ENCODE assay signal across 8 cellular contexts in the genomic region with DNA sequence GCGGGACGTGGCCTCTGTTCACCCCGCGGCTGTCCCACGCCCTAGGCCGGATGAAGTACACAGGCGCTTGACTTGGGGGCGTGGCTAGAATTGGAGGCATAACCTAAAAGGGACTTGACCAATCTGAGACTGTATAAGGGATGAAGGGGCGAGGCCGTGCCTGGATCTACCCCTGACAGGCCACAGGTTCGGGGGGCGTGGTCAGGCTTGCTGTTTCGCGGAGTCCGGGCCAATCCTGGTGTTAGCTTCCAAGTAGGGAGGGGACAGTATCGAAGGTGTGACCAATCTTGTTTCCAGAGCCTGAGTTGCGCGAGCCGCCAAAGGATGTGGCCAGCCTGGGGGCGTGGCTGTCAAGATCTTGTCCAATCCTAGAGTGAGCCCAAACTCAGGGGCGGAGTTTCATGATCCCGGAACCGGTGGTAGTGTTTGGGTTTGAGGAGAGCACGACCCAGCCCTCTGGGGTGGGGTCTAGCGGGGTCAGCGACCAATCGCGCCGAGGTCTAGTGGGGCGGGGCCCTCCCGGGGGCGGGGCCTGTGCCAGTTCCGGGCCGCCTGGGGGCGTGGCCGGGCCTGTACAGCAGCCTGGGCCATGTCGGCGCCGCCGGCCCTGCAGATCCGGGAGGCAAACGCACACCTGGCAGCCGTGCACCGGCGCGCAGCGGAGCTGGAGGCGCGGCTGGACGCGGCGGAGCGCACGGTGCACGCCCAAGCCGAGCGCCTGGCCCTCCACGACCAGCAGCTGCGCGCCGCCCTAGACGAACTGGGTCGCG. TPM values are rescaled to one million over a fixed set of nuclear protein-coding genes. Genes with fewer than 3 reads are reported as not detected.
DNase-seq lines count a peak whose midpoint lies in the region; ATAC-seq, FAIRE-seq and TF ChIP-seq lines count a peak whose summit lies in the region.

A gene with protein sequence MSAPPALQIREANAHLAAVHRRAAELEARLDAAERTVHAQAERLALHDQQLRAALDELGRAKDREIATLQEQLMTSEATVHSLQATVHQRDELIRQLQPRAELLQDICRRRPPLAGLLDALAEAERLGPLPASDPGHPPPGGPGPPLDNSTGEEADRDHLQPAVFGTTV (plus strand): TSS at position 571 of the 770 bp plus-strand sequence. CDS start 19 bp downstream, at position 590.

- H3K4me1 ChIP-seq in adipocyte (ENCODE audit: control insufficient read depth, insufficient read depth, low read length), result peaks cover 24% of the 10 kb centered on the region
- peaks cover 5% of the 10 kb centered on the region for H3K4me1 ChIP-seq in cardiac muscle cell (ENCODE audit: low read depth)
- H3K4me1 ChIP-seq in pancreas, result peaks cover 4 to 13% (median 6%) of the 10 kb centered on the region in 3 donors
- H3K4me1 ChIP-seq in tibial artery, result peaks cover 0 to 35% (median 24%) of the 10 kb centered on the region in 4 donors

- no peaks in the 10 kb centered on the region for H3K9me2 ChIP-seq in SU-DHL-6 (replicated peaks; ENCODE audit: insufficient read depth, low read length)

- peak within 1 kb of the TSS; percentile 100 for H3K9ac ChIP-seq in SU-DHL-6 (ENCODE audit: low read length)
- peak within 1 kb of the TSS; percentile 100 for H3K9ac ChIP-seq in adipocyte (ENCODE audit: low read length)

- peaks cover 35% of the 10 kb centered on the region for H3K79me2 ChIP-seq in SU-DHL-6 (ENCODE audit: insufficient read depth, low read length)

- no peaks in the 10 kb centered on the region for H3F3A ChIP-seq in SU-DHL-6 (ENCODE audit: insufficient read depth)

- H3K27me3 ChIP-seq in SU-DHL-6 (ENCODE audit: low read length) (no peaks in the 10 kb centered on the region), adipocyte (replicated peaks; ENCODE audit: control insufficient read depth, insufficient read depth, low read length) (no peaks in the 10 kb centered on the region), cardiac muscle cell (no peaks in the 10 kb centered on the region), pancreas (no peaks in the 10 kb centered on the region), tibial artery (no peaks in the 10 kb centered on the region)

- peak within 1 kb of the TSS; percentile 93 for H3K4me2 ChIP-seq in SU-DHL-6 (ENCODE audit: low read depth, low read length, poor library complexity, severe bottlenecking)

- DNase-seq in NCI-H1417 (lab: John Stamatoyannopoulos, UW) (peak; percentile 98 to 100 (median 100)), adipocyte (ENCODE audit: low read depth) (peak; percentile 100), cardiac muscle cell (ENCODE audit: low read depth in 1 of 2, low spot score in 1 of 2) (peak; percentile 100), pancreas (peak; percentile 99 to 100 (median 100)), tibial artery (peak; percentile 100)

- no peaks in the 10 kb centered on the region for H3K36me3 ChIP-seq in SU-DHL-6 (ENCODE audit: low read length)
- peaks cover 14% of the 10 kb centered on the region for H3K36me3 ChIP-seq in adipocyte (ENCODE audit: control insufficient read depth, insufficient read depth, low read length, severe bottlenecking)
- H3K36me3 ChIP-seq in cardiac muscle cell, result peaks cover 3% of the 10 kb centered on the region
- H3K36me3 ChIP-seq in pancreas, result no peaks in the 10 kb centered on the region
- peaks cover 5 to 19% (median 7%) of the 10 kb centered on the region in 3 donors for H3K36me3 ChIP-seq in tibial artery

- peak; percentile 98 for FAIRE-seq in pancreas (lab: Jason Lieb, UNC)

- H3K4me3 ChIP-seq in GM12875 (ENCODE audit: low read depth, low read length), result peak within 1 kb of the TSS; percentile 99
- peak within 1 kb of the TSS; percentile 100 for H3K4me3 ChIP-seq in SU-DHL-6 (ENCODE audit: insufficient read depth, low read length, poor library complexity, severe bottlenecking)
- peak within 1 kb of the TSS; percentile 100 for H3K4me3 ChIP-seq in adipocyte (ENCODE audit: low read length)
- H3K4me3 ChIP-seq in cardiac muscle cell, result peak within 1 kb of the TSS; percentile 85
- H3K4me3 ChIP-seq in pancreas, result peak within 1 kb of the TSS; percentile 65 to 92 (median 85)
- H3K4me3 ChIP-seq in tibial artery, result peak within 1 kb of the TSS; percentile 72 to 90

- H3K27ac ChIP-seq in SU-DHL-6 (ENCODE audit: low read depth, low read length), result peak within 1 kb of the TSS; percentile 73
- H3K27ac ChIP-seq in cardiac muscle cell, result peak within 1 kb of the TSS; percentile 93
- peak within 1 kb of the TSS; percentile 73 to 84 (median 76) for H3K27ac ChIP-seq in pancreas
- H3K27ac ChIP-seq in tibial artery, result peak within 1 kb of the TSS; percentile 86 to 88

- intact Hi-C loops in pancreas (cut with DNase I) (no loop called here), tibial artery (cut with DNase I; ENCODE audit: low total_unique reads) (loop anchor here (2.0 kb wide), 1 partner anchor 74 kb away; the partner anchor contains the start of gene RANBP3)

- WGBS in pancreas, 2 donors, result 0% methylated on average over 64 of the region's 64 CpGs

- peak within 1 kb of the TSS; percentile 80 for H2AFZ ChIP-seq in SU-DHL-6 (ENCODE audit: low read depth, low read length, severe bottlenecking)

- H3K9me3 ChIP-seq in SU-DHL-6 (ENCODE audit: insufficient read depth, low read length), result no peaks in the 10 kb centered on the region
- H3K9me3 ChIP-seq in adipocyte (ENCODE audit: control insufficient read depth, low read length), result no peaks in the 10 kb centered on the region
- H3K9me3 ChIP-seq in cardiac muscle cell (ENCODE audit: low read depth), result no peaks in the 10 kb centered on the region
- no peaks in the 10 kb centered on the region for H3K9me3 ChIP-seq in pancreas
- no peaks in the 10 kb centered on the region for H3K9me3 ChIP-seq in tibial artery

- no peak for TF ChIP-seq CTCF in GM12875 (IDR thresholded peaks at IDR 0.05; ENCODE audit: borderline replicate concordance, insufficient read depth, low read depth, low read length)
- TF ChIP-seq CTCF in SU-DHL-6 (IDR thresholded peaks at IDR 0.05; ENCODE audit: insufficient read depth, low read length, poor library complexity, severe bottlenecking), result no peak
- no peak for TF ChIP-seq CTCF in cardiac muscle cell (IDR thresholded peaks at IDR 0.05; ENCODE audit: low read depth, low read length)
- no peak for TF ChIP-seq CTCF in pancreas (IDR thresholded peaks at IDR 0.05)
- no peak for TF ChIP-seq CTCF in tibial artery (IDR thresholded peaks at IDR 0.05)

- ATAC-seq in HG02763 (IDR thresholded peaks at IDR 0.05; ENCODE audit: unreplicated experiment), result peak; percentile 75
- ATAC-seq in pancreas, result peak; percentile 75 to 87 (median 80)

- H4K20me1 ChIP-seq in SU-DHL-6 (ENCODE audit: low read depth, low read length), result no peaks in the 10 kb centered on the region

RNA-seq across cellular contexts. Expression of the gene that starts here (rescaled TPM):
- total RNA-seq in cardiac muscle cell (13.0 and 23.1 TPM in 2 replicates), pancreas (1 to 10 TPM; 2.9 to 5.6 (median 4.6) TPM)
- polyA plus RNA-seq in cardiac muscle cell (3.9 and 6.2 TPM in 2 replicates), pancreas (10 to 100 TPM in 1 of 2 donors, 1 to 10 TPM in 1; 4.0 to 10.1 TPM)

Comparison
In these comparisons a context has a peak if more than half of its experiments do, and no peak if none do; other contexts are left out.
1. Peak in every context shown above with its lines: DNase-seq, ATAC-seq, H3K4me3 ChIP-seq and H3K27ac ChIP-seq.